Comparison of ENCODE assay signal across 8 cellular contexts in the genomic region with DNA sequence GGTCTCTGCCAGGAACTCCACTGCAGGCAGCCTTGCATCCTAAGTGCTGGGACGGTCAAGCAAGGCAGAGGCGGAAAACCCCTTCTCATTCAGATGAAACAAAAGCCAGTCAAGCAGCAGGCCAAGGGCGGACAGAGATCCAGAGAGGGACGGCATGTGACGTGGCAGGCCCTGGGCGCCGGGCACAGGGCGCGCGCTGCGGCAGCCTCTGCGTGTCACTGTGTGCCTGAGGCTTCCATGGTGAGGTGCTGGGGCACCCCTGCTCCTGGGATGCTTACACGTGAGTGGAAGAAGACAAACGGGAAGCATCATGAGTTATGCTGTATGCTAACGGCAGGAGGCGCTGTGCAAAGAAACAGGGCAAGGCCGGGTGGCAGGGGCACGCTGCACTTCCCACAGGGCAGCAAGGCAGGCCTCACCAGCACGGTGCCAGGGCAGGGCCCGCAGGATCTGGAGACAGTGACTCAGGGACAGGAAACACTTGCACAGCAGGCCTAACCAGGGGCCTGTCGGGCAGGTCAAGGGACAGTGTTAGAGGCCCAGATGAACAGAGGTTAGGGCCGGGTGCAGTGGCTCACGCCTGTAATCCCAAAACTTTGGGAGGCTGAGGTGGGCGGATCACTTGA. TPM values are rescaled to one million over a fixed set of nuclear protein-coding genes. Genes with fewer than 3 reads are reported as not detected.
DNase-seq lines count a peak whose midpoint lies in the region; ATAC-seq and TF ChIP-seq lines count a peak whose summit lies in the region.

No MANE protein-coding gene starts in this region.

- no peaks in the 10 kb centered on the region for H3F3A ChIP-seq in SK-N-SH (replicated peaks; ENCODE audit: insufficient read depth)

- CTCF ChIA-PET in HCT116 (lab: Charles Lee): no interaction called here
- CTCF ChIA-PET in SK-N-SH (lab: Yijun Ruan, JAX): interaction anchor here (1.2 to 1.6 kb wide), 2 partner anchors 90 to 212 kb away, joined by 3 to 8 read pairs; no protein-coding TSS in a partner anchor

- H3K4me1 ChIP-seq in HCT116 (ENCODE audit: control insufficient read depth in 1 of 2, insufficient read depth in 2 of 2, low read length in 2 of 2) (peaks cover 2 to 7% of the 10 kb centered on the region in 2 experiments; a peak in 3 of 4 replicates), SK-N-SH (ENCODE audit: control insufficient read depth in 1 of 2, insufficient read depth in 2 of 2, low read depth in 1 of 2, low read length in 1 of 2) (peaks cover 0 to 11% of the 10 kb centered on the region in 2 experiments; a peak in 1 of 4 replicates), sigmoid colon (peaks cover 0 to 87% (median 75%) of the 10 kb centered on the region in 4 donors)

- H3K27ac ChIP-seq in HCT116 (ENCODE audit: low read depth, low read length) (no peak overlapping the region), SK-N-SH (ENCODE audit: low read depth in 2 of 2, low read length in 1 of 2) (no peak overlapping the region), sigmoid colon (peak overlapping the region; percentile 68 to 76 (median 72))

- H3K36me3 ChIP-seq in HCT116 (ENCODE audit: control insufficient read depth in 1 of 2, insufficient read depth in 2 of 2, low read length in 2 of 2) (0 out of 4 replicates have a peak, but pooled peaks cover 0 to 2% of the 10 kb centered on the region in 2 experiments), SK-N-SH (replicated peaks in 1 of 2; ENCODE audit: control insufficient read depth in 1 of 2, insufficient read depth in 2 of 2, low read length in 1 of 2) (peaks cover 0 to 20% of the 10 kb centered on the region in 2 experiments), sigmoid colon (peaks cover 0 to 16% (median 2%) of the 10 kb centered on the region in 4 donors)

- H3K9ac ChIP-seq in HCT116 (ENCODE audit: low read length) (no peak overlapping the region), SK-N-SH (no peak overlapping the region)

- no peaks in the 10 kb centered on the region for H3K9me3 ChIP-seq in HCT116 (ENCODE audit: control insufficient read depth in 1 of 2, insufficient read depth in 1 of 2, low read depth in 1 of 2, low read length in 2 of 2)
- H3K9me3 ChIP-seq in SK-N-SH: no peaks in the 10 kb centered on the region
- H3K9me3 ChIP-seq in sigmoid colon: no peaks in the 10 kb centered on the region

- H3K9me2 ChIP-seq in HCT116 (ENCODE audit: insufficient read depth): no peaks in the 10 kb centered on the region
- H3K9me2 ChIP-seq in SK-N-SH: no peaks in the 10 kb centered on the region

- DNase-seq in HCT116 (ENCODE audit: low read depth, low spot score) (no peak), SK-N-SH (peak; percentile 59), foreskin melanocyte (peak; percentile 40), sigmoid colon (no peak), NOMO-1 (lab: John Stamatoyannopoulos, UW; ENCODE audit: unreplicated experiment in 2 of 2) (no peak)
- DNase-seq in stimulated activated naive CD4-positive, alpha-beta T cell (lab: John Stamatoyannopoulos, UW): no peak
- no peak for DNase-seq in activated CD4-positive, CD25-positive, alpha-beta regulatory T cell treated with anti-CD3 and anti-CD28 coated beads, Interleukin-2, amount 50 U/mL, for 72 hours

- H3K79me2 ChIP-seq in HCT116 (ENCODE audit: insufficient read depth, low read length) (peaks cover 53% of the 10 kb centered on the region), SK-N-SH (ENCODE audit: insufficient read depth) (peaks cover 97% of the 10 kb centered on the region)

- H3K4me2 ChIP-seq in HCT116 (ENCODE audit: low read length) (no peak overlapping the region), SK-N-SH (no peak overlapping the region)

- ATAC-seq in HCT116: peak; percentile 84
- no peak for ATAC-seq in GM18858 (IDR thresholded peaks at IDR 0.05; ENCODE audit: unreplicated experiment)

- TF ChIP-seq EP300 in SK-N-SH (IDR thresholded peaks at IDR 0.05; ENCODE audit: borderline replicate concordance in 1 of 2, low read depth in 1 of 2, low read length in 1 of 2) (no peak), sigmoid colon (IDR thresholded peaks at IDR 0.05) (no peak)

- no peak for TF ChIP-seq RAD21 in HCT116 (IDR thresholded peaks at IDR 0.05; ENCODE audit: low read depth)
- peak; percentile 24; the same call in 1 of the 2 replicates for TF ChIP-seq RAD21 in SK-N-SH (IDR thresholded peaks at IDR 0.05; ENCODE audit: low read length)

- H3K4me3 ChIP-seq in HCT116 (replicated peaks in 1 of 2; ENCODE audit: low read depth in 1 of 2, low read length in 2 of 2) (no peak overlapping the region), SK-N-SH (ENCODE audit: low read depth in 2 of 2, low read length in 1 of 2) (no peak overlapping the region), sigmoid colon (no peak overlapping the region)

- H4K20me1 ChIP-seq in HCT116 (ENCODE audit: insufficient read depth) (no peaks in the 10 kb centered on the region), SK-N-SH (ENCODE audit: insufficient read depth) (peaks cover 60% of the 10 kb centered on the region)

- TF ChIP-seq POLR2A in HCT116 (IDR thresholded peaks at IDR 0.05; ENCODE audit: borderline replicate concordance, extremely low read depth, insufficient read depth, insufficient read length) (no peak), sigmoid colon (IDR thresholded peaks at IDR 0.05) (no peak)

- TF ChIP-seq CTCF in HCT116 (IDR thresholded peaks at IDR 0.05 in 2 of 3, conservative IDR thresholded peaks at IDR 0.05 in 1 of 3; ENCODE audit: borderline replicate concordance in 1 of 3, insufficient read depth in 1 of 3, low read depth in 2 of 3, low read length in 2 of 3): peak in 2 of 3 experiments; percentile 51 to 58; a peak in 4 of 6 replicates
- TF ChIP-seq CTCF in SK-N-SH (IDR thresholded peaks at IDR 0.05): peak; percentile 29; the same call in 1 of the 2 replicates
- TF ChIP-seq CTCF in sigmoid colon (IDR thresholded peaks at IDR 0.05): no peak

- H3K27me3 ChIP-seq in HCT116 (ENCODE audit: insufficient read depth, low read length) (no peaks in the 10 kb centered on the region), SK-N-SH (ENCODE audit: insufficient read depth) (no peaks in the 10 kb centered on the region), sigmoid colon (no peaks in the 10 kb centered on the region)

- RAD21 ChIA-PET in HCT116 (lab: Charles Lee; ENCODE audit: low non-redundant PET in 1 of 2, low total read pairs in 2 of 2, uncharacterized antibody in 2 of 2, unreplicated experiment in 2 of 2): no interaction called here

- no TSS peak for BruUV-seq in HCT116 (replicated peaks; lab: Mats Ljungman, UMichigan)

- 91% methylated on average over 14 of the region's 24 CpGs for WGBS in SK-N-SH (ENCODE audit: low lambda C conversion rate)
- 74 to 86% methylated on average over 24 of the region's 24 CpGs for WGBS in sigmoid colon, 2 donors

- H2AFZ ChIP-seq in HCT116 (ENCODE audit: low read depth, low read length, poor library complexity, severe bottlenecking) (no peak overlapping the region), SK-N-SH (ENCODE audit: low read depth) (no peak overlapping the region)

- intact Hi-C loops in HCT116 (cut with micrococcal nuclease) (no loop called here), sigmoid colon (cut with DNase I) (loop anchor here (5.0 to 10.0 kb wide), 3 partner anchors 34 to 201 kb away; no protein-coding TSS in a partner anchor)

- POLR2A ChIA-PET in HCT116 (lab: Charles Lee) (no interaction called here), SK-N-SH (lab: Yijun Ruan, JAX) (no interaction called here)

TF ChIP-seq in HCT116, 20 proteins besides CTCF, POLR2A, EP300 and RAD21 (continues in another document):
- TF ChIP-seq CEBPB (IDR thresholded peaks at IDR 0.05; ENCODE audit: low read depth): no peak
- TF ChIP-seq, protein P1, sequence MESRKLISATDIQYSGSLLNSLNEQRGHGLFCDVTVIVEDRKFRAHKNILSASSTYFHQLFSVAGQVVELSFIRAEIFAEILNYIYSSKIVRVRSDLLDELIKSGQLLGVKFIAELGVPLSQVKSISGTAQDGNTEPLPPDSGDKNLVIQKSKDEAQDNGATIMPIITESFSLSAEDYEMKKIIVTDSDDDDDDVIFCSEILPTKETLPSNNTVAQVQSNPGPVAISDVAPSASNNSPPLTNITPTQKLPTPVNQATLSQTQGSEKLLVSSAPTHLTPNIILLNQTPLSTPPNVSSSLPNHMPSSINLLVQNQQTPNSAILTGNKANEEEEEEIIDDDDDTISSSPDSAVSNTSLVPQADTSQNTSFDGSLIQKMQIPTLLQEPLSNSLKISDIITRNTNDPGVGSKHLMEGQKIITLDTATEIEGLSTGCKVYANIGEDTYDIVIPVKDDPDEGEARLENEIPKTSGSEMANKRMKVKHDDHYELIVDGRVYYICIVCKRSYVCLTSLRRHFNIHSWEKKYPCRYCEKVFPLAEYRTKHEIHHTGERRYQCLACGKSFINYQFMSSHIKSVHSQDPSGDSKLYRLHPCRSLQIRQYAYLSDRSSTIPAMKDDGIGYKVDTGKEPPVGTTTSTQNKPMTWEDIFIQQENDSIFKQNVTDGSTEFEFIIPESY (IDR thresholded peaks at IDR 0.05; ENCODE audit: extremely low read depth, insufficient replicate concordance, low read length): no peak

TF ChIP-seq in SK-N-SH, 30 proteins besides CTCF, POLR2A, EP300 and RAD21 (continues in another document):
- TF ChIP-seq, protein P2, sequence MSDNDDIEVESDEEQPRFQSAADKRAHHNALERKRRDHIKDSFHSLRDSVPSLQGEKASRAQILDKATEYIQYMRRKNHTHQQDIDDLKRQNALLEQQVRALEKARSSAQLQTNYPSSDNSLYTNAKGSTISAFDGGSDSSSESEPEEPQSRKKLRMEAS (IDR thresholded peaks at IDR 0.05; ENCODE audit: low read depth): no peak
- TF ChIP-seq, protein P3, sequence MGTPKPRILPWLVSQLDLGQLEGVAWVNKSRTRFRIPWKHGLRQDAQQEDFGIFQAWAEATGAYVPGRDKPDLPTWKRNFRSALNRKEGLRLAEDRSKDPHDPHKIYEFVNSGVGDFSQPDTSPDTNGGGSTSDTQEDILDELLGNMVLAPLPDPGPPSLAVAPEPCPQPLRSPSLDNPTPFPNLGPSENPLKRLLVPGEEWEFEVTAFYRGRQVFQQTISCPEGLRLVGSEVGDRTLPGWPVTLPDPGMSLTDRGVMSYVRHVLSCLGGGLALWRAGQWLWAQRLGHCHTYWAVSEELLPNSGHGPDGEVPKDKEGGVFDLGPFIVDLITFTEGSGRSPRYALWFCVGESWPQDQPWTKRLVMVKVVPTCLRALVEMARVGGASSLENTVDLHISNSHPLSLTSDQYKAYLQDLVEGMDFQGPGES (IDR thresholded peaks at IDR 0.05; ENCODE audit: low read depth, low read length): no peak
- no peak for TF ChIP-seq FOXM1 (IDR thresholded peaks at IDR 0.05; ENCODE audit: low read depth)
- no peak for TF ChIP-seq TCF12 (IDR thresholded peaks at IDR 0.05)
- no peak for TF ChIP-seq JUND (IDR thresholded peaks at IDR 0.05)
- no peak for TF ChIP-seq SMC3 (IDR thresholded peaks at IDR 0.05; ENCODE audit: low read depth, low read length)
- no peak for TF ChIP-seq MEF2A (IDR thresholded peaks at IDR 0.05; ENCODE audit: borderline replicate concordance, low read depth)
- TF ChIP-seq FOSL2 (IDR thresholded peaks at IDR 0.05; ENCODE audit: borderline replicate concordance, low read depth): no peak

RNA-seq across cellular contexts. Expression of a gene that starts 6.1 kb away (rescaled TPM):
- total RNA-seq in HCT116 (2021; ENCODE audit: unreplicated experiment) (28.5 TPM), sigmoid colon (10 to 100 TPM; 25.0 to 39.1 (median 36.0) TPM)
- 22.6 and 39.6 TPM in 2 replicates for polyA plus RNA-seq in HCT116 (2012)
- polyA plus RNA-seq in SK-N-SH (2012; rRNA removed) (42.6 and 55.4 TPM in 2 replicates), sigmoid colon (10 to 100 TPM; 27.0 to 41.2 (median 36.9) TPM)
- polyA plus RNA-seq in SK-N-SH (2012; cell fraction: cytosol; rRNA removed): 21.1 and 39.4 TPM in 2 replicates
- polyA plus RNA-seq in SK-N-SH (2012; cell fraction: nucleus; rRNA removed): 37.6 and 42.4 TPM in 2 replicates

Comparison
In these comparisons a context has a peak if more than half of its experiments do, and no peak if none do; other contexts are left out.
1. DNase-seq: peak in SK-N-SH (single experiment) and foreskin melanocyte (single experiment); none in HCT116 (single experiment), sigmoid colon (single experiment), stimulated activated naive CD4-positive, alpha-beta T cell (0 of 6), NOMO-1 (0 of 2) and activated CD4-positive, CD25-positive, alpha-beta regulatory T cell treated with anti-CD3 and anti-CD28 coated beads, Interleukin-2, amount 50 U/mL, for 72 hours (single experiment).
2. H3K27ac ChIP-seq: peak in sigmoid colon (4 of 4); none in HCT116 (single experiment) and SK-N-SH (0 of 2).
3. CTCF ChIP-seq: peak in HCT116 (2 of 3) and SK-N-SH (single experiment); none in sigmoid colon (0 of 4).